ENCODE assay signal across 25 cellular contexts in the genomic region with DNA sequence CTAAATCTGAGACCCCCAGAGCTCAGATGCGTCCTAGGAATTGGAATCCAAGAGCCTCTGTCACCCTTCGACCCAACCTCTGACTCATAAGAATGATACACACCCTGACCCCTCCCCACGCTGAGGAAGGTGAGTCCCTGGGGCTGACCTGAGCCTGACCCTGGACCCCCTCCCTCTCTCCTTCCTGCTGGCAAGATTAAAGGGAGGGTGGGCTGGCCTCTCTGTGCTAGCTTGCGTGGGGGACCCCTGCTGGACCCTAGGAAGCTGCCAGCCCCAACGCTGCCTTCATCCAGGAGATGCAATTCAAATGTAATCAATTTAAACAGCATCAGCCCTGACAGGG. TPM values are rescaled to one million over a fixed set of nuclear protein-coding genes. Genes with fewer than 3 reads are reported as not detected.
A peak's percentile ranks its signal among the peaks of the same experiment; 100 is the strongest.
DNase-seq lines count a peak whose midpoint lies in the region; ATAC-seq, FAIRE-seq and TF ChIP-seq lines count a peak whose summit lies in the region.
"Had no signal": no experiment of that assay in that cellular context is flagged by ENCODE, and none has a peak within 500 bp of the region (broad histone marks: within the 10 kb centered on the region; RNA-seq: fewer than 3 reads in every experiment).

No MANE protein-coding gene starts in this region.

- no peak overlapping the region for H3K18ac ChIP-seq in H1 (ENCODE audit: extremely low read depth, low read length)

- in situ Hi-C loops in transverse colon (cut with MboI; ENCODE audit: low pct_ligation_motif_present in 1 of 4, low pct_unique_long_range_greater_than_20kb in 1 of 4, low sequenced_read_pairs in 3 of 4): loop anchor here (25.0 kb wide), 2 partner anchors 97 to 497 kb away; partner anchors contain the start of gene SNRPE (in 3 of the 4)

- TF ChIP-seq RAD21 in H1 (IDR thresholded peaks at IDR 0.05 in 1 of 2, conservative IDR thresholded peaks at IDR 0.05 in 1 of 2; ENCODE audit: low read depth in 2 of 2, low read length in 2 of 2): peak in 1 of 2 experiments; percentile 8; a peak in 1 of 4 replicates

- H3K4me1 Mint-ChIP-seq in nephron: peaks cover 48% of the 10 kb centered on the region
- peaks cover 9% of the 10 kb centered on the region for H3K4me1 Mint-ChIP-seq in osteocyte (ENCODE audit: unreplicated experiment)

- H3K56ac ChIP-seq in H1 (replicated peaks; ENCODE audit: insufficient read length, low read depth, low read length): no peak overlapping the region

- no peak overlapping the region for H2AFZ ChIP-seq in H1 (ENCODE audit: low read length)

- peak overlapping the region; percentile 56 to 58 for H3K4me2 ChIP-seq in H1 (ENCODE audit: insufficient read depth in 1 of 2, low read depth in 2 of 2, low read length in 2 of 2)

- H3K79me1 ChIP-seq in H1 (ENCODE audit: low read depth, low read length): no peaks in the 10 kb centered on the region

- H3K9me3 Mint-ChIP-seq in nephron: no peaks in the 10 kb centered on the region
- H3K9me3 Mint-ChIP-seq in osteocyte (ENCODE audit: unreplicated experiment): no peaks in the 10 kb centered on the region
- H3K9me3 Mint-ChIP-seq: activated naive CD8-positive, alpha-beta T cell treated with anti-CD3 and anti-CD28 coated beads, Interleukin-2, amount 10 ng/mL, durations not matched to agents 7 days and 5 days; activated T-helper 1 cell treated with anti-CD3 and anti-CD28 coated beads, Interleukin-12 subunit alpha, Interleukin-12 subunit beta, Interleukin-2, Interleukin-4 antibody, amounts not matched to agents 30 ng/mL and 10 ng/mL and 1 ng/mL, durations not matched to agents 14 hours and 24 hours and 36 hours; CD4-positive, alpha-beta memory T cell; natural killer cell treated with Interleukin-12 subunit alpha and Interleukin-12 subunit beta and Interleukin-15 and Interleukin-18, amount 100 ng/mL, for 72 hours; stimulated activated effector memory CD8-positive, alpha-beta T cell treated with anti-CD3 and anti-CD28 coated beads, Interleukin-12 subunit alpha, Interleukin-12 subunit beta, amount 100 ng/mL, for 72 hours; T-helper 2 cell treated with Interferon-gamma antibody and Interleukin-4, amounts not matched to agents 5 μg/mL and 100 μg/mL, for 36 hours had no signal

- 50 to 62% (median 56%) methylated on average over 5 of the region's 5 CpGs for WGBS in heart left ventricle, 4 donors
- WGBS in H1 (ENCODE audit: extremely low coverage in 1 of 2, insufficient coverage in 1 of 2, insufficient read length in 1 of 2, insufficient replicate concordance in 2 of 2, low coverage in 1 of 2, low lambda C conversion rate in 2 of 2, missing lambda C conversion rate in 1 of 2), 2 experiments: 10% methylated on average over 5 of the region's 5 CpGs; no CpG with 5 or more reads in 1 of the 2 experiments
- WGBS in transverse colon (ENCODE audit: low coverage in 1 of 2), 2 donors: 42 to 54% methylated on average over 2 to 5 of the region's 5 CpGs

- TF ChIP-seq EP300 in H1 (IDR thresholded peaks at IDR 0.05; ENCODE audit: borderline replicate concordance in 1 of 2, low read depth in 2 of 2, low read length in 2 of 2) (no peak), transverse colon (IDR thresholded peaks at IDR 0.05; ENCODE audit: low read depth) (no peak)

- H2BK5ac ChIP-seq in H1 (ENCODE audit: low read depth, low read length): no peak overlapping the region

- no peak overlapping the region for H2BK120ac ChIP-seq in H1 (replicated peaks; ENCODE audit: low read depth, low read length)

- H3K36me3 ChIP-seq in left ventricle myocardium inferior: no peaks in the 10 kb centered on the region
- H3K36me3 ChIP-seq in heart left ventricle: no peaks in the 10 kb centered on the region
- no peaks in the 10 kb centered on the region for H3K36me3 ChIP-seq in H1 (ENCODE audit: control insufficient read depth in 2 of 4, insufficient read depth in 4 of 4, low read length in 3 of 4)
- no peaks in the 10 kb centered on the region for H3K36me3 ChIP-seq in transverse colon
- H3K36me3 ChIP-seq: breast epithelium, gastroesophageal sphincter, thyroid gland had no signal

- POLR2A ChIA-PET in H1 (lab: Charles Lee; ENCODE audit: partially characterized antibody): interaction anchor here (0.9 kb wide), 2 partner anchors 104 to 223 kb away, joined by 3 to 6 read pairs; no protein-coding TSS in a partner anchor

- H3K27ac ChIP-seq in left ventricle myocardium inferior (replicated peaks): peak overlapping the region; percentile 33
- no peak overlapping the region for H3K27ac ChIP-seq in heart left ventricle
- H3K27ac ChIP-seq in H1 (ENCODE audit: low read depth, low read length): no peak overlapping the region
- no peak overlapping the region for H3K27ac ChIP-seq in transverse colon
- H3K27ac ChIP-seq: breast epithelium, thyroid gland had no signal

- H3K4me3 Mint-ChIP-seq in nephron (peak overlapping the region; percentile 81 to 87 (median 83)), osteocyte (ENCODE audit: unreplicated experiment) (no peak overlapping the region)
- H3K4me3 Mint-ChIP-seq: activated naive CD8-positive, alpha-beta T cell treated with anti-CD3 and anti-CD28 coated beads, Interleukin-2, amount 10 ng/mL, durations not matched to agents 7 days and 5 days; activated T-helper 1 cell treated with anti-CD3 and anti-CD28 coated beads, Interleukin-12 subunit alpha, Interleukin-12 subunit beta, Interleukin-2, Interleukin-4 antibody, amounts not matched to agents 30 ng/mL and 10 ng/mL and 1 ng/mL, durations not matched to agents 14 hours and 24 hours and 36 hours; CD4-positive, alpha-beta memory T cell; natural killer cell treated with Interleukin-12 subunit alpha and Interleukin-12 subunit beta and Interleukin-15 and Interleukin-18, amount 100 ng/mL, for 72 hours; stimulated activated effector memory CD8-positive, alpha-beta T cell treated with anti-CD3 and anti-CD28 coated beads, Interleukin-12 subunit alpha, Interleukin-12 subunit beta, amount 100 ng/mL, for 72 hours; T-helper 2 cell treated with Interferon-gamma antibody and Interleukin-4, amounts not matched to agents 5 μg/mL and 100 μg/mL, for 36 hours had no signal

- no peaks in the 10 kb centered on the region for H4K20me1 ChIP-seq in H1 (replicated peaks in 1 of 2; ENCODE audit: control insufficient read depth in 1 of 2, insufficient read depth in 2 of 2, low read length in 2 of 2)

- no peak for FAIRE-seq in H1 (lab: Jason Lieb, UNC)
- FAIRE-seq: GM19239 had no signal

- H3K36me3 Mint-ChIP-seq in nephron (ENCODE audit: low read depth) (no peaks in the 10 kb centered on the region), osteocyte (ENCODE audit: unreplicated experiment) (no peaks in the 10 kb centered on the region)
- H3K36me3 Mint-ChIP-seq: activated naive CD8-positive, alpha-beta T cell treated with anti-CD3 and anti-CD28 coated beads, Interleukin-2, amount 10 ng/mL, durations not matched to agents 7 days and 5 days; CD4-positive, alpha-beta memory T cell; natural killer cell treated with Interleukin-12 subunit alpha and Interleukin-12 subunit beta and Interleukin-15 and Interleukin-18, amount 100 ng/mL, for 72 hours had no signal

- H2AK5ac ChIP-seq in H1 (ENCODE audit: low read depth, low read length): no peak overlapping the region

- TF ChIP-seq POLR2A in heart left ventricle (IDR thresholded peaks at IDR 0.05) (no peak), H1 (IDR thresholded peaks at IDR 0.05; ENCODE audit: control extremely low read depth in 1 of 2, low read depth in 2 of 2, low read length in 2 of 2) (no peak), transverse colon (IDR thresholded peaks at IDR 0.05) (no peak)

- H4K91ac ChIP-seq in H1 (replicated peaks; ENCODE audit: insufficient read length, low read length): no peak overlapping the region

- H3K27ac Mint-ChIP-seq in nephron (peak overlapping the region; percentile 87 to 92 (median 91)), osteocyte (ENCODE audit: unreplicated experiment) (no peak overlapping the region)
- H3K27ac Mint-ChIP-seq: activated naive CD8-positive, alpha-beta T cell treated with anti-CD3 and anti-CD28 coated beads, Interleukin-2, amount 10 ng/mL, durations not matched to agents 7 days and 5 days; activated T-helper 1 cell treated with anti-CD3 and anti-CD28 coated beads, Interleukin-12 subunit alpha, Interleukin-12 subunit beta, Interleukin-2, Interleukin-4 antibody, amounts not matched to agents 30 ng/mL and 10 ng/mL and 1 ng/mL, durations not matched to agents 14 hours and 24 hours and 36 hours; CD4-positive, alpha-beta memory T cell; natural killer cell treated with Interleukin-12 subunit alpha and Interleukin-12 subunit beta and Interleukin-15 and Interleukin-18, amount 100 ng/mL, for 72 hours; stimulated activated effector memory CD8-positive, alpha-beta T cell treated with anti-CD3 and anti-CD28 coated beads, Interleukin-12 subunit alpha, Interleukin-12 subunit beta, amount 100 ng/mL, for 72 hours; T-helper 2 cell treated with Interferon-gamma antibody and Interleukin-4, amounts not matched to agents 5 μg/mL and 100 μg/mL, for 36 hours had no signal

- no peak overlapping the region for H3K4ac ChIP-seq in H1 (replicated peaks; ENCODE audit: insufficient read length, low read depth, low read length)

- no peaks in the 10 kb centered on the region for H3K79me2 ChIP-seq in H1 (ENCODE audit: control insufficient read depth in 1 of 2, insufficient read depth in 2 of 2, low read length in 2 of 2)

- no peak overlapping the region for H3K9ac ChIP-seq in H1 (replicated peaks in 1 of 4; ENCODE audit: extremely low read depth in 1 of 4, low read depth in 3 of 4, low read length in 3 of 4)

- peak overlapping the region; percentile 43 for H3K4me3 ChIP-seq in left ventricle myocardium inferior
- H3K4me3 ChIP-seq in heart left ventricle: peak overlapping the region in 5 of 12 donors; percentile 27 to 42 (median 32)
- peak overlapping the region in 1 of 4 experiments; percentile 45; a peak in 2 of 8 replicates for H3K4me3 ChIP-seq in H1 (ENCODE audit: extremely low read depth in 1 of 4, insufficient read depth in 2 of 4, low read depth in 3 of 4, low read length in 4 of 4)
- H3K4me3 ChIP-seq in transverse colon: no peak overlapping the region
- H3K4me3 ChIP-seq: breast epithelium, thyroid gland had no signal

- H2BK20ac ChIP-seq in H1 (ENCODE audit: low read length): no peak overlapping the region

- H3K27me3 Mint-ChIP-seq in nephron (ENCODE audit: low read depth) (no peaks in the 10 kb centered on the region), osteocyte (ENCODE audit: unreplicated experiment) (peaks cover 28% of the 10 kb centered on the region)

- no peak overlapping the region for H4K8ac ChIP-seq in H1 (ENCODE audit: extremely low read depth, insufficient read depth, low read length)

- ATAC-seq in heart left ventricle (no peak), GM18870 (IDR thresholded peaks at IDR 0.05; ENCODE audit: unreplicated experiment) (no peak)
- ATAC-seq: gastroesophageal sphincter; natural killer cell treated with Interleukin-12 subunit alpha and Interleukin-12 subunit beta and Interleukin-15 and Interleukin-18, amount 100 ng/mL, for 72 hours; PC-3 had no signal

- DNase-seq in left ventricle myocardium inferior (no peak), heart left ventricle (no peak), H1 (ENCODE audit: low read depth in 1 of 2, low spot score in 2 of 2) (peak in 1 of 2 experiments; percentile 66), SHP77 treated with DMSO at 0.1 percent for 48 hours (lab: John Stamatoyannopoulos, UW) (no peak), osteocyte (ENCODE audit: extremely low spot score, unreplicated experiment) (no peak), transverse colon (no peak)
- DNase-seq: activated CD4-positive, CD25-positive, alpha-beta regulatory T cell; activated CD8-positive, alpha-beta memory T cell treated with anti-CD3 and anti-CD28 coated beads for 24 hours; activated naive CD8-positive, alpha-beta T cell treated with anti-CD3 and anti-CD28 coated beads, Interleukin-2, amount 10 ng/mL, durations not matched to agents 7 days and 5 days; CD4-positive, alpha-beta memory T cell; dermis blood vessel endothelial cell; erythroblast; Karpas-422; PC-3; stimulated activated CD4-positive, alpha-beta T cell treated with anti-CD3 and anti-CD28 coated beads, Interleukin-15, amount 100 ng/mL, for 24 hours; thyroid gland had no signal

- no peak overlapping the region for H2BK12ac ChIP-seq in H1 (ENCODE audit: low read depth, low read length)

- H3K4me1 ChIP-seq in left ventricle myocardium inferior (peaks cover 67% of the 10 kb centered on the region), heart left ventricle (peaks cover 5 to 52% (median 31%) of the 10 kb centered on the region in 12 donors), H1 (replicated peaks in 1 of 4; ENCODE audit: control insufficient read depth in 3 of 4, insufficient read depth in 4 of 4, low read length in 3 of 4) (peaks cover 13 to 20% (median 18%) of the 10 kb centered on the region in 4 experiments), transverse colon (peaks cover 6 to 14% (median 11%) of the 10 kb centered on the region in 4 donors)

- no peak overlapping the region for H2BK15ac ChIP-seq in H1 (ENCODE audit: low read length)

- intact Hi-C loops in left ventricle myocardium inferior (cut with micrococcal nuclease) (no loop called here), heart left ventricle (cut with DNase I) (no loop called here), transverse colon (cut with DNase I; ENCODE audit: low total_unique reads) (no loop called here)

- H3K27me3 ChIP-seq in left ventricle myocardium inferior (ENCODE audit: low read depth): no peaks in the 10 kb centered on the region
- peaks cover 0 to 4% (median 0%) of the 10 kb centered on the region in 9 donors for H3K27me3 ChIP-seq in heart left ventricle
- H3K27me3 ChIP-seq in H1 (replicated peaks in 1 of 4; ENCODE audit: control insufficient read depth in 3 of 4, extremely low read depth in 1 of 4, insufficient read depth in 3 of 4, low read length in 3 of 4): peaks cover 0 to 9% (median 5%) of the 10 kb centered on the region in 4 experiments; a peak in 4 of 7 replicates
- no peaks in the 10 kb centered on the region for H3K27me3 ChIP-seq in transverse colon
- H3K27me3 ChIP-seq: breast epithelium, thyroid gland had no signal

- TF ChIP-seq CTCF in left ventricle myocardium inferior (IDR thresholded peaks at IDR 0.05; ENCODE audit: borderline replicate concordance): no peak
- TF ChIP-seq CTCF in heart left ventricle (IDR thresholded peaks at IDR 0.05): no peak
- no peak for TF ChIP-seq CTCF in H1 (IDR thresholded peaks at IDR 0.05; ENCODE audit: control extremely low read depth in 1 of 3, insufficient read depth in 1 of 3, low read depth in 1 of 3, low read length in 3 of 3)
- TF ChIP-seq CTCF in nephron (IDR thresholded peaks at IDR 0.05; ENCODE audit: unreplicated experiment in 3 of 3): peak in 1 of 3 experiments; percentile 9
- TF ChIP-seq CTCF in osteocyte (IDR thresholded peaks at IDR 0.05): no peak
- no peak for TF ChIP-seq CTCF in transverse colon (IDR thresholded peaks at IDR 0.05)

- H3K9me3 ChIP-seq in left ventricle myocardium inferior (replicated peaks) (no peaks in the 10 kb centered on the region), heart left ventricle (no peaks in the 10 kb centered on the region), H1 (ENCODE audit: insufficient read depth in 2 of 2, low read depth in 1 of 2, low read length in 1 of 2) (no peaks in the 10 kb centered on the region), transverse colon (no peaks in the 10 kb centered on the region)
- H3K9me3 ChIP-seq: breast epithelium, gastroesophageal sphincter, thyroid gland had no signal

- no peak overlapping the region for H3K14ac ChIP-seq in H1 (ENCODE audit: insufficient read length)

- H4K5ac ChIP-seq in H1 (ENCODE audit: insufficient read length, low read depth, low read length): no peak overlapping the region

- CTCF ChIA-PET in H1 (lab: Charles Lee; ENCODE audit: partially characterized antibody): interaction anchor here (0.6 to 9.5 kb wide), 26 partner anchors 9 to 764 kb away, joined by 3 to 318 read pairs (median 7); partner anchors contain the start of genes GOLT1A, KISS1 and REN

- no peaks in the 10 kb centered on the region for H3K23me2 ChIP-seq in H1 (ENCODE audit: low read depth, low read length)

- no peak overlapping the region for H3K23ac ChIP-seq in H1 (ENCODE audit: insufficient read length)

RNA-seq across cellular contexts. Expression of gene PLEKHA6, which starts 0.6 kb away (rescaled TPM):
- total RNA-seq in left ventricle myocardium inferior: 28.8 TPM
- 10 to 100 TPM in 7 of 9 donors, 1 to 10 TPM in 2; 9.1 to 33.2 (median 20.1) TPM for total RNA-seq in heart left ventricle
- polyA plus RNA-seq in heart left ventricle: 10 to 100 TPM in 1 of 2 donors, 1 to 10 TPM in 1; 5.2 to 12.8 TPM
- total RNA-seq in H1 (2021; fragmentation: NEBNext Ultra II Directional; extraction: Animal tissue kit (Norgen Biotek cat#: 25700)): 17.0 and 20.2 TPM in 2 replicates
- 4.8 and 7.6 TPM in 2 replicates for polyA plus RNA-seq in H1 (2011; rRNA removed)
- polyA plus RNA-seq in H1 (2011; cell fraction: cytosol; rRNA removed): 4.3 TPM
- polyA plus RNA-seq in H1 (2011; cell fraction: nucleus; rRNA removed): 14.4 TPM
- polyA plus RNA-seq in H1 (2012, experiment 1 of 2): 6.7 to 8.7 TPM (median 7.6 TPM) in 4 replicates
- polyA plus RNA-seq in H1 (2012, experiment 2 of 2): 5.8 TPM
- polyA plus RNA-seq in H1 (2013, experiment 1 of 2): 5.4 TPM
- 5.0 TPM for polyA plus RNA-seq in H1 (2013, experiment 2 of 2)
- polyA minus RNA-seq in H1 (2011; rRNA and poly(A)+ RNA removed): 5.3 and 6.3 TPM in 2 replicates
- polyA minus RNA-seq in H1 (2011; cell fraction: cytosol; rRNA and poly(A)+ RNA removed): 7.0 TPM
- 8.2 TPM for polyA minus RNA-seq in H1 (2011; cell fraction: nucleus; rRNA and poly(A)+ RNA removed)
- total RNA-seq in osteocyte: 0.24 and 0.26 TPM in 2 replicates
- 100 to 1,000 TPM in 1 of 4 donors, 10 to 100 TPM in 3; 58.7 to 209 (median 97.9) TPM for total RNA-seq in transverse colon

RNA-seq across cellular contexts. Expression of gene PPP1R15B, which starts 52.5 kb away (rescaled TPM):
- total RNA-seq in left ventricle myocardium inferior: 20.5 TPM
- total RNA-seq in heart left ventricle: 10 to 100 TPM; 15.8 to 29.8 (median 25.9) TPM
- polyA plus RNA-seq in heart left ventricle: 10 to 100 TPM in 1 of 2 donors, 1 to 10 TPM in 1; 8.1 to 27.9 TPM
- total RNA-seq in H1 (2021; fragmentation: NEBNext Ultra II Directional; extraction: Animal tissue kit (Norgen Biotek cat#: 25700)): 70.1 and 72.2 TPM in 2 replicates
- 14.4 and 20.0 TPM in 2 replicates for polyA plus RNA-seq in H1 (2011; rRNA removed)
- polyA plus RNA-seq in H1 (2011; cell fraction: cytosol; rRNA removed): 19.3 TPM
- polyA plus RNA-seq in H1 (2011; cell fraction: nucleus; rRNA removed): 14.6 TPM
- polyA plus RNA-seq in H1 (2012, experiment 1 of 2): 13.3 to 25.2 TPM (median 17.0 TPM) in 4 replicates
- polyA plus RNA-seq in H1 (2012, experiment 2 of 2): 3.4 TPM
- polyA plus RNA-seq in H1 (2013, experiment 1 of 2): 34.3 TPM
- polyA plus RNA-seq in H1 (2013, experiment 2 of 2): 37.9 TPM
- 41.1 and 46.5 TPM in 2 replicates for polyA minus RNA-seq in H1 (2011; rRNA and poly(A)+ RNA removed)
- 37.1 TPM for polyA minus RNA-seq in H1 (2011; cell fraction: cytosol; rRNA and poly(A)+ RNA removed)
- polyA minus RNA-seq in H1 (2011; cell fraction: nucleus; rRNA and poly(A)+ RNA removed): 41.8 TPM
- total RNA-seq in osteocyte: 46.1 and 47.4 TPM in 2 replicates
- 10 to 100 TPM; 30.8 to 74.2 (median 54.5) TPM for total RNA-seq in transverse colon
